Comparison of ENCODE assay signal across 1 cellular context in genomic region chr13:98606296-98606695, GRCh38.
TF ChIP-seq lines count a peak whose summit lies in the region.

No MANE protein-coding gene starts in this region.

TF ChIP-seq in SK-N-SH, 30 proteins besides CTCF, POLR2A, EP300 and RAD21 (continued from another document):
- TF ChIP-seq ZBTB33 (IDR thresholded peaks at IDR 0.05; ENCODE audit: borderline replicate concordance, low read depth) = no peak
